Comparison of ENCODE assay signal across 8 cellular contexts in the genomic region with DNA sequence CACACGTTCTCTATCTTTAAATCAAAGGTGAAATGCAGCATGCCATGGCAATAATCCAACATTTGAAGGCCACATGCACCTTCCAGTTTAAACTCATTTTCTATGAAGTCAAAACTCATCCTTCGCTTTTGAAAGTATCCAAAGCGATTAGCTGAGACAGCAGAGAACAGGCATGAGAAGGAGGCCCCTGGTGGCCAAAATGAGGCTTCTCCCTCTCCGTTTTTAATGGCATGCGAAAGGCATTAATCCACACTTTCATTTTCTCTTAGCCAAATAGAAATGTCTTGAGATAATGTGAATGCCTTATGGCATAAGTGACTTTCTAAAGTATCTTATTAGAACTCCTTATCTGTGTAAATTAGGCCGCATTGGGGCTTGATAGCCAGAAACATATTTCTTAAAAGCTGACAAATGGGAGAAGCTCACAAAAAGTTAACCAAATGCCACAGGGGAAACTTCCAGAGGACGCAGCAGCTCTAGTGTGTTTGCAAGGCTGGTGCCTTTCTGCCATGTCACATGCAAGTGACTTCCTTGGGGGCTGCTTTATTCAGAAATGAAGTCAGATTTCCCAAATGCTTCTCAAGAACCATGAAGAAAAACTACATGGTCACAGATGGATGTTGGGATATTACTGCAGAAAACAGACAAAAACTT.
DNase-seq lines count a peak whose midpoint lies in the region; ATAC-seq, FAIRE-seq and TF ChIP-seq lines count a peak whose summit lies in the region.

No MANE protein-coding gene starts in this region.

- no peaks in the 10 kb centered on the region for H3K4me1 ChIP-seq in A549
- no peaks in the 10 kb centered on the region for H3K4me1 ChIP-seq in right cardiac atrium (ENCODE audit: control insufficient read depth, insufficient read depth, low read length)
- H3K4me1 ChIP-seq in upper lobe of right lung, result no peaks in the 10 kb centered on the region

- intact Hi-C loops in right cardiac atrium (cut with DNase I) (no loop called here), upper lobe of right lung (cut with DNase I) (no loop called here)

- FAIRE-seq in A549 (lab: Jason Lieb, UNC), result no peak

- no peak overlapping the region for H3K27ac ChIP-seq in A549
- H3K27ac ChIP-seq in RWPE1, result no peak overlapping the region
- H3K27ac ChIP-seq in right cardiac atrium (ENCODE audit: low read length), result no peak overlapping the region
- no peak overlapping the region for H3K27ac ChIP-seq in upper lobe of right lung

- H3K4me2 ChIP-seq in A549, result peak overlapping the region; percentile 20; the same call in 1 of the 3 replicates

- TF ChIP-seq RAD21 in A549 (conservative IDR thresholded peaks at IDR 0.05 in 1 of 2, IDR thresholded peaks at IDR 0.05 in 1 of 2), result no peak

- TF ChIP-seq EP300 in A549 (IDR thresholded peaks at IDR 0.05), result no peak

- peak in 1 of 2 experiments; percentile 66; a peak in 2 of 6 replicates for ATAC-seq in A549
- peak; percentile 52 for ATAC-seq in GM21423 (IDR thresholded peaks at IDR 0.05; ENCODE audit: unreplicated experiment)
- peak; percentile 78 to 79 for ATAC-seq in right cardiac atrium
- ATAC-seq in upper lobe of right lung, result peak; percentile 72

- TF ChIP-seq CTCF in A549 (IDR thresholded peaks at IDR 0.05) (no peak), RWPE1 (conservative IDR thresholded peaks at IDR 0.05; ENCODE audit: low read depth) (peak; percentile 15; the same call in 1 of the 2 replicates), upper lobe of right lung (IDR thresholded peaks at IDR 0.05) (peak; percentile 65)

- POLR2A ChIA-PET in A549 (lab: Yijun Ruan, JAX), result no interaction called here
- POLR2A ChIA-PET in RWPE1 (lab: Yijun Ruan, JAX; ENCODE audit: low non-redundant PET), result no interaction called here

- H3K9me3 ChIP-seq in A549, result no peaks in the 10 kb centered on the region
- no peaks in the 10 kb centered on the region for H3K9me3 ChIP-seq in right cardiac atrium (ENCODE audit: control insufficient read depth, low read length)
- H3K9me3 ChIP-seq in upper lobe of right lung, result no peaks in the 10 kb centered on the region

- 3% methylated on average over 7 of the region's 7 CpGs for WGBS in A549 (ENCODE audit: missing lambda C conversion rate)
- WGBS in right cardiac atrium, result 28% methylated on average over 7 of the region's 7 CpGs

- H3K4me3 ChIP-seq in A549 (no peak overlapping the region), right cardiac atrium (ENCODE audit: low read length) (peak overlapping the region; percentile 42), upper lobe of right lung (peak overlapping the region; percentile 23)

- H3K27me3 ChIP-seq in right cardiac atrium (ENCODE audit: control insufficient read depth, insufficient read depth) (no peaks in the 10 kb centered on the region), upper lobe of right lung (no peaks in the 10 kb centered on the region)

- H3K36me3 ChIP-seq in upper lobe of right lung, result no peaks in the 10 kb centered on the region

- DNase-seq in A549 (ENCODE audit: low read depth in 1 of 2, low spot score in 1 of 2), result peak in 1 of 2 experiments; percentile 2
- peak; percentile 20 for DNase-seq in RWPE1 (ENCODE audit: low spot score)
- peak; percentile 17 to 40 (median 35) for DNase-seq in right cardiac atrium
- no peak for DNase-seq in upper lobe of right lung
- DNase-seq in NCI-H1436 (lab: John Stamatoyannopoulos, UW), result no peak
- DNase-seq in activated effector memory CD4-positive, alpha-beta T cell treated with Interleukin-2 at 50 U/mL for 16 hours, result no peak
- DNase-seq in NCI-H774 (lab: John Stamatoyannopoulos, UW), result no peak

- TF ChIP-seq POLR2A in A549 (IDR thresholded peaks at IDR 0.05; ENCODE audit: low read length), result no peak

- CTCF ChIA-PET in A549 (lab: Yijun Ruan, JAX) (interaction anchor here (0.7 to 2.5 kb wide), 3 partner anchors 24 to 57 kb away, joined by 3 to 8 read pairs (median 3); no protein-coding TSS in a partner anchor), RWPE1 (lab: Yijun Ruan, JAX) (interaction anchor here (0.6 to 1.4 kb wide), 7 partner anchors 15 to 1189 kb away, joined by 3 to 6 read pairs (median 3); no protein-coding TSS in a partner anchor)

TF ChIP-seq in A549, 52 proteins besides CTCF, POLR2A, EP300 and RAD21:
- TF ChIP-seq SMC3 (IDR thresholded peaks at IDR 0.05), result no peak
- no peak for TF ChIP-seq RCOR1 (IDR thresholded peaks at IDR 0.05; ENCODE audit: low read depth, low read length)
- TF ChIP-seq CHD2 (IDR thresholded peaks at IDR 0.05; ENCODE audit: low read length, partially characterized antibody), result no peak

Comparison
In these comparisons a context has a peak if more than half of its experiments do, and no peak if none do; other contexts are left out.
1. DNase-seq: peak in RWPE1 (single experiment) and right cardiac atrium (3 of 3); none in upper lobe of right lung (single experiment), NCI-H1436 (single experiment), activated effector memory CD4-positive, alpha-beta T cell treated with Interleukin-2 at 50 U/mL for 16 hours (single experiment) and NCI-H774 (single experiment).